Comparison of ENCODE assay signal across 8 cellular contexts in the genomic region with DNA sequence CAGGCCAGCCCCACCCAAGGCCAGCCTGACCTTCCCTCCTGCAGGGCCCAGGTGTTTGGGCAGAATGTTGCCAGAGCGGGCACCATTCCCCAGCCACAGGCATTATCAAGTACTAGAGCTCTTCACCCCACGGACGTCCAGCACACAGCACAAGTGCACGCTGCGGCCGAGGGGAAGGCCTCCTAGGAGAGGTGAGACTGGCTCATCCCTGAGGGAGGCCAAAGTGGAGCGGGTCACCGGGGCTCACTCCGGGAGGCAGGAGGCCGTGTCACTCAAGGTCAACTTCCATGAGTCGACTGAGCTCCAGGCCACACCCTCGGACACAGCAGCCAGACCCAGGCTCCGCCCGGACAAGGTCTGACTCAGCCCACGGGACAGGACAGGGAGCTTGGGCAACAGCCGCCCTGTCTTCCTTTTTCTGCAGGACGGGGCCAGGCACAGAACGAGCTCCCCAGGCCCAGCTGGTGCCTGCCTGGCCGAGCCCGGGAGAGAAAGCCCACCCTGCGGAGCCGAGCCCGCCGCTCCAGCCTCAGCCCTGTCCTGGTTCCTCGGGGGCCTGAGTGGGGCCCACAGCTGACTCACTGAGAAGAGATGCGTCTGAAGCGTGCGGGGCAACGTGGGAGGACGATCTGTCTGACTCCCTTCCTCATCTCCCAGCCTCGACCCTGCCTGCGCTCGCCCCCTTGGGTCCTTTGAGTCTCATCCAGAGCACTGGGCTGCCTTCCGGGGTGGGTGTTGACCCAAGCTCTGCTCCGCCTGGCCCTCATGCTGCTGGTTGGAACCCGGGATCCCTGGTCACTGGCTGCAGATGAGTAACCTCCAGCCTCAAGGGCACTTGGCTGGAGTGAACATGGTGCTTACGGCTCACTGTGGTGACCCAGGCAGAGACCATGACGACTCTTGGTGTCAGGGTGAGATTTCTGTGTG. TPM values are rescaled to one million over a fixed set of nuclear protein-coding genes. Genes with fewer than 3 reads are reported as not detected.
A peak's percentile ranks its signal among the peaks of the same experiment; 100 is the strongest.
DNase-seq lines count a peak whose midpoint lies in the region; ATAC-seq, FAIRE-seq and TF ChIP-seq lines count a peak whose summit lies in the region.

No MANE protein-coding gene starts in this region.

- 64 to 70% methylated on average over 34 to 38 of the region's 38 CpGs for WGBS in pancreas, 2 donors

- peak; percentile 70 to 85 for DNase-seq in Caco-2
- peak; percentile 97 for DNase-seq in RKO (ENCODE audit: low spot score)
- DNase-seq in fibroblast of peridontal ligament (ENCODE audit: extremely low read depth), result peak; percentile 65
- peak; percentile 73 to 88 (median 80) for DNase-seq in pancreas
- DNase-seq in OCI-M2 (lab: John Stamatoyannopoulos, UW; ENCODE audit: unreplicated experiment), result no peak
- DNase-seq in activated T-cell treated with anti-CD3 and anti-CD28 coated beads, Interleukin-2, amount 50 U/mL, for 1 hour, result no peak
- no peak for DNase-seq in NCI-H524 (lab: John Stamatoyannopoulos, UW)

- CTCF ChIA-PET in Caco-2 (lab: Charles Lee), result interaction anchor here (0.7 to 1.3 kb wide), 2 partner anchors 13 kb away, joined by 3 read pairs; a partner anchor contains a TSS

- H3K36me3 ChIP-seq in Caco-2 (ENCODE audit: control insufficient read depth, insufficient read depth, low read length), result no peaks in the 10 kb centered on the region
- H3K36me3 ChIP-seq in pancreas, result no peaks in the 10 kb centered on the region

- POLR2A ChIA-PET in Caco-2 (lab: Charles Lee), result interaction anchor here (0.5 to 0.6 kb wide), 2 partner anchors 14 to 45 kb away, joined by 3 to 4 read pairs; no protein-coding TSS in a partner anchor

- peak overlapping the region; percentile 33 for H3K27ac Mint-ChIP-seq in Caco-2 (ENCODE audit: unreplicated experiment)

- FAIRE-seq in pancreas (lab: Jason Lieb, UNC), result no peak

- TF ChIP-seq CTCF in Caco-2 (IDR thresholded peaks at IDR 0.05; ENCODE audit: insufficient read depth in 1 of 2, low read depth in 1 of 2, low read length in 1 of 2, severe bottlenecking in 1 of 2, unreplicated experiment in 1 of 2) (no peak), pancreas (IDR thresholded peaks at IDR 0.05) (no peak)

- H3K27me3 ChIP-seq in Caco-2 (replicated peaks; ENCODE audit: control insufficient read depth, insufficient read depth, low read length) (no peaks in the 10 kb centered on the region), pancreas (no peaks in the 10 kb centered on the region)

- intact Hi-C loops in Caco-2 (cut with micrococcal nuclease; ENCODE audit: unreplicated experiment), result no loop called here
- intact Hi-C loops in pancreas (cut with DNase I), result no loop called here

- no peak overlapping the region for H3K4me3 ChIP-seq in Caco-2 (ENCODE audit: low read depth, low read length)
- no peak overlapping the region for H3K4me3 ChIP-seq in pancreas

- H3K9me3 ChIP-seq in Caco-2 (no peaks in the 10 kb centered on the region), pancreas (no peaks in the 10 kb centered on the region)

- H3K36me3 Mint-ChIP-seq in Caco-2 (ENCODE audit: insufficient read depth, unreplicated experiment), result peaks cover 10% of the 10 kb centered on the region

- peak; percentile 68 to 85 (median 77) for ATAC-seq in pancreas
- ATAC-seq in GM18873 (IDR thresholded peaks at IDR 0.05; ENCODE audit: low FRiP score, unreplicated experiment), result no peak

- H3K27me3 Mint-ChIP-seq in Caco-2 (ENCODE audit: insufficient read depth, unreplicated experiment), result no peaks in the 10 kb centered on the region

- BruUV-seq in Caco-2 (replicated peaks; lab: Mats Ljungman, UMichigan), result no TSS peak

- peaks cover 6% of the 10 kb centered on the region for H3K4me1 Mint-ChIP-seq in Caco-2 (ENCODE audit: low read depth, unreplicated experiment)

- no peak overlapping the region for H3K4me3 Mint-ChIP-seq in Caco-2 (ENCODE audit: unreplicated experiment)

- no peaks in the 10 kb centered on the region for H3K9me3 Mint-ChIP-seq in Caco-2 (ENCODE audit: unreplicated experiment)

- peak overlapping the region; percentile 42 to 82 (median 74) for H3K27ac ChIP-seq in pancreas

- peaks cover 19% of the 10 kb centered on the region for H3K4me1 ChIP-seq in Caco-2
- peaks cover 0 to 10% (median 0%) of the 10 kb centered on the region in 3 donors for H3K4me1 ChIP-seq in pancreas

RNA-seq across cellular contexts. Expression of a gene that starts 1.6 kb away (rescaled TPM):
- 0.20 TPM in 1 of 2 replicates, not detected in the other for total RNA-seq in Caco-2 (2022)
- 1 to 10 TPM; 3.3 to 9.0 (median 5.5) TPM for total RNA-seq in pancreas
- 10 to 100 TPM; 14.3 to 20.8 TPM for polyA plus RNA-seq in pancreas

RNA-seq across cellular contexts. Expression of a gene that starts 13.0 kb away (rescaled TPM):
- 17.1 and 21.8 TPM in 2 replicates for total RNA-seq in Caco-2 (2022)
- total RNA-seq in pancreas, result 1 to 10 TPM; 4.0 to 9.0 (median 5.2) TPM
- 10 to 100 TPM; 19.4 to 29.3 TPM for polyA plus RNA-seq in pancreas

RNA-seq across cellular contexts. Expression of a gene that starts 13.2 kb away (rescaled TPM):
- total RNA-seq in Caco-2 (2022) (244 and 257 TPM in 2 replicates), pancreas (100 to 1,000 TPM in 5 of 6 donors, 10 to 100 TPM in 1; 88.4 to 131 (median 111) TPM)
- 100 to 1,000 TPM; 310 to 318 TPM for polyA plus RNA-seq in pancreas

RNA-seq across cellular contexts. Expression of a gene that starts 18.3 kb away (rescaled TPM):
- total RNA-seq in Caco-2 (2022) (36.6 and 38.0 TPM in 2 replicates), pancreas (10 to 100 TPM; 12.3 to 34.3 (median 14.3) TPM)
- 10 to 100 TPM; 43.3 to 66.8 TPM for polyA plus RNA-seq in pancreas

Comparison
In these comparisons a context has a peak if more than half of its experiments do, and no peak if none do; other contexts are left out.
1. DNase-seq: peak in Caco-2 (2 of 2), RKO (single experiment), fibroblast of peridontal ligament (single experiment) and pancreas (6 of 6); none in OCI-M2 (single experiment), activated T-cell treated with anti-CD3 and anti-CD28 coated beads, Interleukin-2, amount 50 U/mL, for 1 hour (single experiment) and NCI-H524 (0 of 2).